Comparison of ENCODE assay signal across 8 cellular contexts in genomic region chr12:57237952-57238853, GRCh38. TPM values are rescaled to one million over a fixed set of nuclear protein-coding genes. Genes with fewer than 3 reads are reported as not detected.
DNase-seq lines count a peak whose midpoint lies in the region; ATAC-seq and TF ChIP-seq lines count a peak whose summit lies in the region.

No MANE protein-coding gene starts in this region.

- H3K27ac Mint-ChIP-seq in Calu3 (ENCODE audit: unreplicated experiment) (peak overlapping the region; percentile 5), immature natural killer cell (no peak overlapping the region)
- H3K27ac Mint-ChIP-seq in activated T-helper 17 cell treated with anti-CD3 and anti-CD28 coated beads, Interleukin-2, amount 50 U/mL, for 72 hours = peak overlapping the region; percentile 81

- no peaks in the 10 kb centered on the region for H3K9me3 Mint-ChIP-seq in Calu3 (ENCODE audit: low read depth, unreplicated experiment)
- H3K9me3 Mint-ChIP-seq in activated T-helper 17 cell treated with anti-CD3 and anti-CD28 coated beads, Interleukin-2, amount 50 U/mL, for 72 hours = no peaks in the 10 kb centered on the region
- no peaks in the 10 kb centered on the region for H3K9me3 Mint-ChIP-seq in immature natural killer cell

- 3% methylated on average over 40 of the region's 62 CpGs for WGBS in suprapubic skin

- H3K4me1 Mint-ChIP-seq in Calu3 (ENCODE audit: low read depth, unreplicated experiment) (peaks cover 30% of the 10 kb centered on the region), immature natural killer cell (peaks cover 55 to 63% of the 10 kb centered on the region in 2 donors)
- H3K4me1 Mint-ChIP-seq in activated T-helper 17 cell treated with anti-CD3 and anti-CD28 coated beads, Interleukin-2, amount 50 U/mL, for 72 hours = peaks cover 42% of the 10 kb centered on the region

- no peak for TF ChIP-seq POLR2A in suprapubic skin (IDR thresholded peaks at IDR 0.05)

- no peak overlapping the region for H3K27ac ChIP-seq in suprapubic skin

- H3K36me3 ChIP-seq in suprapubic skin = peaks cover 16% of the 10 kb centered on the region

- H3K36me3 Mint-ChIP-seq in Calu3 (ENCODE audit: insufficient read depth, unreplicated experiment) (peaks cover 84% of the 10 kb centered on the region), immature natural killer cell (peaks cover 12 to 16% (median 12%) of the 10 kb centered on the region in 3 donors)
- H3K36me3 Mint-ChIP-seq in activated T-helper 17 cell treated with anti-CD3 and anti-CD28 coated beads, Interleukin-2, amount 50 U/mL, for 72 hours (ENCODE audit: low read depth) = peaks cover 42% of the 10 kb centered on the region

- H3K4me3 Mint-ChIP-seq in Calu3 (ENCODE audit: low read depth, unreplicated experiment) = peak overlapping the region; percentile 82
- H3K4me3 Mint-ChIP-seq in activated T-helper 17 cell treated with anti-CD3 and anti-CD28 coated beads, Interleukin-2, amount 50 U/mL, for 72 hours = peak overlapping the region; percentile 86
- peak overlapping the region; percentile 81 to 91 (median 86) for H3K4me3 Mint-ChIP-seq in immature natural killer cell

- H3K9me3 ChIP-seq in suprapubic skin = no peaks in the 10 kb centered on the region

- H3K4me3 ChIP-seq in Jurkat, Clone E6-1 (ENCODE audit: low read length) = peak overlapping the region; percentile 65
- H3K4me3 ChIP-seq in suprapubic skin = peak overlapping the region; percentile 56

- ATAC-seq in activated T-helper 17 cell treated with anti-CD3 and anti-CD28 coated beads, Interleukin-2, amount 50 U/mL, for 72 hours (replicated peaks) = no peak
- ATAC-seq in HG03342 (IDR thresholded peaks at IDR 0.05; ENCODE audit: unreplicated experiment) (no peak), HG03571 (IDR thresholded peaks at IDR 0.05; ENCODE audit: unreplicated experiment) (no peak)

- intact Hi-C loops in Calu3 (cut with micrococcal nuclease; ENCODE audit: unreplicated experiment) = no loop called here

- CTCF ChIA-PET in Calu3 (lab: Charles Lee) = interaction anchor here (0.9 to 2.8 kb wide), 4 partner anchors 8 to 25 kb away, joined by 3 to 14 read pairs (median 8); partner anchors contain the start of gene SHMT2

- peaks cover 57% of the 10 kb centered on the region for H3K27me3 ChIP-seq in suprapubic skin

- H3K27me3 Mint-ChIP-seq in Calu3 (ENCODE audit: unreplicated experiment) = peaks cover 51% of the 10 kb centered on the region
- H3K27me3 Mint-ChIP-seq in activated T-helper 17 cell treated with anti-CD3 and anti-CD28 coated beads, Interleukin-2, amount 50 U/mL, for 72 hours = peaks cover 47% of the 10 kb centered on the region
- peaks cover 30 to 41% (median 40%) of the 10 kb centered on the region in 3 donors for H3K27me3 Mint-ChIP-seq in immature natural killer cell (ENCODE audit: low read depth in 3 of 3)

- DNase-seq in Calu3 (no peak), immature natural killer cell (no peak), suprapubic skin (ENCODE audit: low spot score in 2 of 2) (peak in 1 of 2 donors; percentile 70)
- DNase-seq in Jurkat, Clone E6-1 (ENCODE audit: low read depth, low spot score) = no peak
- no peak for DNase-seq in activated CD4-positive, CD25-positive, alpha-beta regulatory T cell treated with anti-CD3 and anti-CD28 coated beads, Interleukin-2, amount 50 U/mL, for 72 hours

- peaks cover 88% of the 10 kb centered on the region for H3K4me1 ChIP-seq in suprapubic skin

- no peak for TF ChIP-seq EP300 in suprapubic skin (IDR thresholded peaks at IDR 0.05)

- TF ChIP-seq CTCF in Calu3 (IDR thresholded peaks at IDR 0.05; ENCODE audit: unreplicated experiment) (no peak), suprapubic skin (IDR thresholded peaks at IDR 0.05) (no peak)

- no TSS peak for BruUV-seq in Calu3 (replicated peaks; lab: Mats Ljungman, UMichigan)

RNA-seq across cellular contexts. Expression of gene SHMT2, which starts 8.7 kb away (rescaled TPM):
- 203 and 243 TPM in 2 replicates for total RNA-seq in Calu3 (2022)
- polyA plus RNA-seq in Jurkat, Clone E6-1 (2012; ENCODE audit: insufficient read depth, insufficient read length) = 205 TPM
- total RNA-seq in activated T-helper 17 cell treated with anti-CD3 and anti-CD28 coated beads, Interleukin-2, amount 50 U/mL, for 72 hours = 100 to 1,000 TPM; 232 to 320 TPM
- polyA plus RNA-seq in immature natural killer cell = 10 to 100 TPM; 43.1 to 50.8 (median 49.3) TPM
- total RNA-seq in suprapubic skin = 10 to 100 TPM; 53.5 to 87.2 (median 70.3) TPM

RNA-seq across cellular contexts. Expression of gene STAC3, which starts 12.8 kb away (rescaled TPM):
- total RNA-seq in Calu3 (2022) (5.0 and 7.0 TPM in 2 replicates), suprapubic skin (1 to 10 TPM; 1.7 to 3.0 (median 2.1) TPM)
- polyA plus RNA-seq in Jurkat, Clone E6-1 (2012; ENCODE audit: insufficient read depth, insufficient read length) = 9.1 TPM
- 1 to 10 TPM; 3.2 to 4.5 TPM for total RNA-seq in activated T-helper 17 cell treated with anti-CD3 and anti-CD28 coated beads, Interleukin-2, amount 50 U/mL, for 72 hours
- not detected for polyA plus RNA-seq in immature natural killer cell

RNA-seq across cellular contexts. Expression of gene NXPH4, which starts 21.6 kb away (rescaled TPM):
- total RNA-seq in Calu3 (2022) (2.0 and 4.1 TPM in 2 replicates), suprapubic skin (10 to 100 TPM in 3 of 4 donors, 1 to 10 TPM in 1; 7.1 to 26.0 (median 18.3) TPM)
- polyA plus RNA-seq in Jurkat, Clone E6-1 (2012; ENCODE audit: insufficient read depth, insufficient read length) = 6.3 TPM
- total RNA-seq in activated T-helper 17 cell treated with anti-CD3 and anti-CD28 coated beads, Interleukin-2, amount 50 U/mL, for 72 hours = 1 to 10 TPM in 1 of 2 donors, under 1 TPM in 1; 0.34 to 1.4 TPM
- not detected for polyA plus RNA-seq in immature natural killer cell

Comparison
In these comparisons a context has a peak if more than half of its experiments do, and no peak if none do; other contexts are left out.
1. H3K27ac Mint-ChIP-seq: peak in Calu3 (single experiment) and activated T-helper 17 cell treated with anti-CD3 and anti-CD28 coated beads, Interleukin-2, amount 50 U/mL, for 72 hours (single experiment); none in immature natural killer cell (0 of 6).
2. Peak in every context shown above with its lines, with median percentiles within 50 percentile points of each other: H3K4me3 Mint-ChIP-seq.